ENCODE assay signal across 17 cellular contexts in the genomic region with DNA sequence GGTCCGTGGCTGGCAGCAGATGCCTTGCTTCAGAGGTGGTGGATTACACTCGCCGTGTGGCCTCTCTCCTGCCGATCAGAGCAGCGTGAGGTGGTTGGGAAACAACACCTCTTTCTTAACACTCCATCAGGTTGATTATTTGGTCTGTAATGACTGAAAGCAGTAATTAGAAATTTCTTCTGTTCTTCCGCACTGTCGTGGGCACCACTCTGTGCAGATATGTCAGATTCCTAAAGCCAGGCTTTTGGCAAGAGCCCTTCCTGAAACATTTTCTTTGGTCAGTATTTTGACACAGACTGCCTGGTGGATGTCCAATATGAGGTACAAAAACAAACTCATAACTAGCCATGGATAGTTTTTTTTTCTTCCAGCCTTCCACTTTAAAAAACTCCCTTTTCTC.
DNase-seq lines count a peak whose midpoint lies in the region; TF ChIP-seq lines count a peak whose summit lies in the region.
"Had no signal": no experiment of that assay in that cellular context is flagged by ENCODE, and none has a peak within 500 bp of the region (broad histone marks: within the 10 kb centered on the region; RNA-seq: fewer than 3 reads in every experiment).

No MANE protein-coding gene starts in this region.

- H4K5ac ChIP-seq in H9 (ENCODE audit: insufficient read length, low read depth, low read length): no peak overlapping the region

- no peak overlapping the region for H3K56ac ChIP-seq in H9 (ENCODE audit: insufficient read length, low read depth, low read length)

- no peaks in the 10 kb centered on the region for H3K9me3 Mint-ChIP-seq in H9
- no peaks in the 10 kb centered on the region for H3K9me3 Mint-ChIP-seq in neural progenitor cell
- H3K9me3 Mint-ChIP-seq in type B pancreatic cell: no peaks in the 10 kb centered on the region
- no peaks in the 10 kb centered on the region for H3K9me3 Mint-ChIP-seq in activated T-cell treated with anti-CD3 and anti-CD28 coated beads, Interleukin-2, amount 50 U/mL, for 24 hours
- H3K9me3 Mint-ChIP-seq: CD14-positive monocyte had no signal

- H4K20me1 ChIP-seq in H9 (ENCODE audit: control insufficient read depth, insufficient read depth, insufficient read length): no peaks in the 10 kb centered on the region
- peaks cover 7% of the 10 kb centered on the region for H4K20me1 ChIP-seq in neural progenitor cell (ENCODE audit: low read depth)

- H3T11ph ChIP-seq in H9 (ENCODE audit: low read length): no peak overlapping the region

- peaks cover 13% of the 10 kb centered on the region for H3F3A ChIP-seq in neural progenitor cell (ENCODE audit: low read depth)

- H3K4me1 Mint-ChIP-seq in H9: peaks cover 14 to 19% of the 10 kb centered on the region in 2 experiments
- H3K4me1 Mint-ChIP-seq in neural progenitor cell: peaks cover 46% of the 10 kb centered on the region
- peaks cover 42% of the 10 kb centered on the region for H3K4me1 Mint-ChIP-seq in type B pancreatic cell (ENCODE audit: unreplicated experiment)
- peaks cover 6% of the 10 kb centered on the region for H3K4me1 Mint-ChIP-seq in activated T-cell treated with anti-CD3 and anti-CD28 coated beads, Interleukin-2, amount 50 U/mL, for 24 hours (ENCODE audit: low read depth)
- H3K4me1 Mint-ChIP-seq: B cell had no signal

- H3K36me3 Mint-ChIP-seq in H9 (ENCODE audit: insufficient read depth in 1 of 3, low read depth in 3 of 3) (peaks cover 6 to 14% (median 11%) of the 10 kb centered on the region in 3 experiments; a peak in 5 of 7 replicates), neural progenitor cell (peaks cover 10% of the 10 kb centered on the region), type B pancreatic cell (peaks cover 28% of the 10 kb centered on the region)
- peaks cover 62% of the 10 kb centered on the region for H3K36me3 Mint-ChIP-seq in activated T-cell treated with anti-CD3 and anti-CD28 coated beads, Interleukin-2, amount 50 U/mL, for 24 hours (ENCODE audit: low read depth)

- H3K9ac ChIP-seq in H9 (ENCODE audit: extremely low read depth, insufficient read length, low read length): no peak overlapping the region
- H3K9ac ChIP-seq in neural progenitor cell: no peak overlapping the region

- H2BK15ac ChIP-seq in H9 (ENCODE audit: low read depth, low read length): no peak overlapping the region

- no peak overlapping the region for H3K4me2 ChIP-seq in H9 (ENCODE audit: insufficient read depth, insufficient read length, low read length)
- H3K4me2 ChIP-seq in neural progenitor cell: peak overlapping the region; percentile 31
- H3K4me2 ChIP-seq: A549 had no signal

- H3K36me3 ChIP-seq in ascending aorta: peaks cover 23 to 28% of the 10 kb centered on the region in 2 donors
- no peaks in the 10 kb centered on the region for H3K36me3 ChIP-seq in neural progenitor cell

- TF ChIP-seq CTCF in H9 (conservative IDR thresholded peaks at IDR 0.05): no peak
- no peak for TF ChIP-seq CTCF in ascending aorta (IDR thresholded peaks at IDR 0.05)
- no peak for TF ChIP-seq CTCF in neural progenitor cell (IDR thresholded peaks at IDR 0.05)
- TF ChIP-seq CTCF in type B pancreatic cell (conservative IDR thresholded peaks at IDR 0.05): no peak

- no peak overlapping the region for H4K8ac ChIP-seq in H9 (replicated peaks; ENCODE audit: insufficient read length, low read depth, low read length)

- no peak overlapping the region for H2AK5ac ChIP-seq in H9 (ENCODE audit: insufficient read length, low read length)

- intact Hi-C loops in ascending aorta (cut with DNase I): loop anchor here (2.0 to 5.0 kb wide), 2 partner anchors 45 to 233 kb away; a partner anchor contains a TSS

- H3K4me1 ChIP-seq in H9 (ENCODE audit: insufficient read depth, low read length) (peaks cover 3% of the 10 kb centered on the region; the same call in 1 of the 2 replicates), ascending aorta (peaks cover 5 to 24% of the 10 kb centered on the region in 2 donors), neural progenitor cell (peaks cover 20% of the 10 kb centered on the region)

- no peak overlapping the region for H2BK5ac ChIP-seq in H9 (ENCODE audit: insufficient read length, low read length)

- H3K27ac Mint-ChIP-seq in H9: peak overlapping the region; percentile 13 to 90 (median 44); a peak in 4 of 7 replicates
- H3K27ac Mint-ChIP-seq in neural progenitor cell: peak overlapping the region; percentile 57
- H3K27ac Mint-ChIP-seq in type B pancreatic cell: peak overlapping the region; percentile 70
- H3K27ac Mint-ChIP-seq in activated T-cell treated with anti-CD3 and anti-CD28 coated beads, Interleukin-2, amount 50 U/mL, for 24 hours: no peak overlapping the region
- H3K27ac Mint-ChIP-seq: B cell had no signal

- H3K14ac ChIP-seq in H9 (ENCODE audit: insufficient read depth, low read length): no peak overlapping the region

- H2BK12ac ChIP-seq in H9 (ENCODE audit: insufficient read length, low read depth, low read length): no peak overlapping the region

- no peak overlapping the region for H3K18ac ChIP-seq in H9 (ENCODE audit: insufficient read length, low read depth, low read length)

- no peak overlapping the region for H3K27ac ChIP-seq in H9 (ENCODE audit: insufficient read length, low read depth, low read length)
- H3K27ac ChIP-seq in ascending aorta: peak overlapping the region; percentile 58 to 72
- no peak overlapping the region for H3K27ac ChIP-seq in neural progenitor cell
- H3K27ac ChIP-seq: SK-N-MC had no signal

- H2BK20ac ChIP-seq in H9 (ENCODE audit: low read depth, low read length, poor library complexity, severe bottlenecking): no peak overlapping the region

- WGBS in H9 (ENCODE audit: extremely low coverage, insufficient read length, low lambda C conversion rate): no CpG with 5 or more reads among the region's 7 CpGs

- H2AFZ ChIP-seq in H9 (ENCODE audit: low read length) (no peak overlapping the region), neural progenitor cell (replicated peaks) (no peak overlapping the region)

- no peak overlapping the region for H2BK120ac ChIP-seq in H9 (ENCODE audit: low read depth, low read length, poor library complexity, severe bottlenecking)

- H3K4me3 ChIP-seq in ascending aorta (no peak overlapping the region), neural progenitor cell (no peak overlapping the region)
- H3K4me3 ChIP-seq: A549, SK-N-MC had no signal

- H3K27me3 ChIP-seq in H9 (ENCODE audit: insufficient read depth, low read length) (no peaks in the 10 kb centered on the region), ascending aorta (no peaks in the 10 kb centered on the region), neural progenitor cell (no peaks in the 10 kb centered on the region)

- no peak for DNase-seq in H9
- no peak for DNase-seq in ascending aorta (ENCODE audit: low spot score in 2 of 2)
- DNase-seq in neural progenitor cell (ENCODE audit: low spot score): no peak
- no peak for DNase-seq in type B pancreatic cell (ENCODE audit: extremely low spot score, unreplicated experiment)
- no peak for DNase-seq in activated T-cell treated with anti-CD3 and anti-CD28 coated beads, Interleukin-2, amount 50 U/mL, for 24 hours
- DNase-seq in kidney glomerular epithelial cell (lab: John Stamatoyannopoulos, UW): no peak
- DNase-seq in RKO (ENCODE audit: low spot score): no peak
- DNase-seq: GF-D8, Karpas-422, NCI-H1694, NCI-H2081 treated with DMSO at 0.1 percent for 48 hours, NCI-H524 treated with DMSO at 0.1 percent for 48 hours, SHP77 treated with DMSO at 0.1 percent for 48 hours had no signal

- no peak overlapping the region for H3K4ac ChIP-seq in H9 (ENCODE audit: low read depth, low read length)

- no peak overlapping the region for H3K4me3 Mint-ChIP-seq in H9
- no peak overlapping the region for H3K4me3 Mint-ChIP-seq in neural progenitor cell
- H3K4me3 Mint-ChIP-seq in type B pancreatic cell: no peak overlapping the region
- no peak overlapping the region for H3K4me3 Mint-ChIP-seq in activated T-cell treated with anti-CD3 and anti-CD28 coated beads, Interleukin-2, amount 50 U/mL, for 24 hours
- H3K4me3 Mint-ChIP-seq: B cell, CD14-positive monocyte had no signal

- no peak overlapping the region for H4K91ac ChIP-seq in H9 (ENCODE audit: insufficient read length, low read depth, low read length)

- no peaks in the 10 kb centered on the region for H3K27me3 Mint-ChIP-seq in H9 (ENCODE audit: low read depth)
- H3K27me3 Mint-ChIP-seq in neural progenitor cell (ENCODE audit: insufficient read depth, low read depth): peaks cover 5% of the 10 kb centered on the region
- no peaks in the 10 kb centered on the region for H3K27me3 Mint-ChIP-seq in type B pancreatic cell
- H3K27me3 Mint-ChIP-seq in activated T-cell treated with anti-CD3 and anti-CD28 coated beads, Interleukin-2, amount 50 U/mL, for 24 hours: no peaks in the 10 kb centered on the region

- H3K23me2 ChIP-seq in H9 (ENCODE audit: insufficient read length, low read depth, low read length, poor library complexity, severe bottlenecking): no peaks in the 10 kb centered on the region

- no peak overlapping the region for H3K23ac ChIP-seq in H9 (ENCODE audit: insufficient read length, low read depth, low read length)

- no peaks in the 10 kb centered on the region for H3K79me1 ChIP-seq in H9 (ENCODE audit: insufficient read depth, low read depth, low read length, poor library complexity, severe bottlenecking)

- no peaks in the 10 kb centered on the region for H3K79me2 ChIP-seq in H9 (ENCODE audit: insufficient read depth, low read length)
- H3K79me2 ChIP-seq in neural progenitor cell (ENCODE audit: low read depth): no peaks in the 10 kb centered on the region

- H3K9me3 ChIP-seq in H9 (ENCODE audit: control insufficient read depth, low read depth, low read length) (no peaks in the 10 kb centered on the region), ascending aorta (no peaks in the 10 kb centered on the region), neural progenitor cell (ENCODE audit: low read depth) (no peaks in the 10 kb centered on the region)
- H3K9me3 ChIP-seq: A549 had no signal

Comparison
In these comparisons a context has a peak if more than half of its experiments do, and no peak if none do; other contexts are left out.
1. H3K27ac ChIP-seq: peak in ascending aorta (2 of 2); none in H9 (single experiment) and neural progenitor cell (single experiment).